21 cellular contexts compared by ENCODE assay signal in the genomic region with DNA sequence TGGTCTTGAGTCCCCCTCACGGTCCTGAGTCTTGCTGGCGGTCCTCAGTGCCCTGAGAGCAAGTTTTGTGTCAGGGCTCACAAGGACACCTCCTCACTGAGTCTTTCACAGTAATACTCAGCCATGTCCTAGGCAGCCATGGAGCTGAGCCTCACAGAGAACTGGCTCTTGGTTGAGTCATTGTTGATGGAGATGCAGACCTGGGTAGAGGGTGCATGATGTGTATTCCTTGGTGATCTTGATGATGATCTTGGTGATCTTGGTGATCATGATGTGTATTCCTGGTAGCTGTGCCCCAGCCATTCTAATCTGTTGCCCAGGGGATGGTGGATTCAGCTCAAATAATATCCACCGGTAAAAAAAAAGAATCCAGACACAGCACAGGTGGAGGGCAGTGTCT.
DNase-seq lines count a peak whose midpoint lies in the region; ATAC-seq and TF ChIP-seq lines count a peak whose summit lies in the region.
"Had no signal": no experiment of that assay in that cellular context is flagged by ENCODE, and none has a peak within 500 bp of the region (broad histone marks: within the 10 kb centered on the region; RNA-seq: fewer than 3 reads in every experiment).

No MANE protein-coding gene starts in this region.

- DNase-seq in activated CD4-positive, alpha-beta T cell treated with anti-CD3 and anti-CD28 coated beads for 36 hours: peak; percentile 57
- no peak for DNase-seq in activated CD4-positive, alpha-beta T cell treated with anti-CD3 and anti-CD28 coated beads, Interleukin-2, amount 50 U/mL, for 48 hours
- peak; percentile 51 for DNase-seq in activated naive CD4-positive, alpha-beta T cell treated with anti-CD3 and anti-CD28 coated beads for 36 hours
- no peak for DNase-seq in activated naive CD4-positive, alpha-beta T cell treated with anti-CD3 and anti-CD28 coated beads, Interleukin-2, amount 10 ng/mL, durations not matched to agents 7 days and 5 days
- DNase-seq in activated T-cell treated with anti-CD3 and anti-CD28 coated beads, Interleukin-2, amount 50 U/mL, for 72 hours: no peak
- no peak for DNase-seq in stimulated activated naive CD8-positive, alpha-beta T cell treated with anti-CD3 and anti-CD28 coated beads, Interleukin-15, Interleukin-2, amounts not matched to agents 100 U/mL and 50 U/mL, for 24 hours
- DNase-seq in left lung: no peak
- DNase-seq: 8988T; Caco-2; CD4-positive, alpha-beta memory T cell; DMS 273 treated with DMSO at 0.1 percent for 48 hours; DMS79 treated with DMSO at 0.1 percent for 48 hours; KBM-7; MM.1S; NCI-H1092; NCI-H1436; NCI-H187 treated with DMSO at 0.1 percent for 48 hours; NCI-H2107; NCI-H446 treated with DMSO at 0.1 percent for 48 hours; NCI-H526 treated with DMSO at 0.1 percent for 48 hours had no signal

- no peak overlapping the region for H3K27ac ChIP-seq in left lung

- no peaks in the 10 kb centered on the region for H3K4me1 ChIP-seq in left lung
- H3K4me1 ChIP-seq: Caco-2 had no signal

- H3K36me3 ChIP-seq in left lung: no peaks in the 10 kb centered on the region
- H3K36me3 ChIP-seq: BLaER1 treated with 17β-estradiol and CSF1 and Interleukin-3, amounts not matched to agents 10 nM and 100 nM had no signal

- intact Hi-C loops in activated CD4-positive, alpha-beta T cell treated with anti-CD3 and anti-CD28 coated beads for 36 hours (cut with DNase I, micrococcal nuclease): loop anchor here (1.0 kb wide), 1 partner anchor 8 kb away; no protein-coding TSS in a partner anchor
- intact Hi-C loops in activated naive CD4-positive, alpha-beta T cell treated with anti-CD3 and anti-CD28 coated beads for 36 hours (cut with micrococcal nuclease): loop anchor here (1.0 kb wide), 1 partner anchor 8 kb away; no protein-coding TSS in a partner anchor
- intact Hi-C loops in left lung (cut with DNase I): no loop called here

- peak; percentile 57 for ATAC-seq in activated CD4-positive, alpha-beta T cell treated with anti-CD3 and anti-CD28 coated beads for 36 hours
- ATAC-seq in activated T-cell treated with anti-CD3 and anti-CD28 coated beads, Interleukin-2, amount 50 U/mL, for 72 hours (replicated peaks in 1 of 2): peak; percentile 49 to 55
- peak; percentile 28 for ATAC-seq in stimulated activated naive CD8-positive, alpha-beta T cell treated with anti-CD3 and anti-CD28 coated beads, Interleukin-15, Interleukin-2, amounts not matched to agents 100 U/mL and 50 U/mL, for 24 hours
- no peak for ATAC-seq in left lung

- H3K36me3 Mint-ChIP-seq in activated CD4-positive, alpha-beta T cell treated with anti-CD3 and anti-CD28 coated beads for 36 hours (ENCODE audit: low read depth): peaks cover 12% of the 10 kb centered on the region
- H3K36me3 Mint-ChIP-seq in activated naive CD4-positive, alpha-beta T cell treated with anti-CD3 and anti-CD28 coated beads for 36 hours (ENCODE audit: low read depth): peaks cover 7% of the 10 kb centered on the region
- H3K36me3 Mint-ChIP-seq in activated naive CD4-positive, alpha-beta T cell treated with anti-CD3 and anti-CD28 coated beads, Interleukin-2, amount 10 ng/mL, durations not matched to agents 7 days and 5 days: peaks cover 3% of the 10 kb centered on the region
- peaks cover 6 to 11% of the 10 kb centered on the region in 2 donors for H3K36me3 Mint-ChIP-seq in activated T-cell treated with anti-CD3 and anti-CD28 coated beads, Interleukin-2, amount 50 U/mL, for 72 hours (ENCODE audit: insufficient read depth in 2 of 2)

- no peak for TF ChIP-seq CTCF in left lung (IDR thresholded peaks at IDR 0.05)

- H3K4me3 ChIP-seq in left lung: no peak overlapping the region
- H3K4me3 ChIP-seq: BLaER1 treated with 17β-estradiol and CSF1 and Interleukin-3, amounts not matched to agents 10 nM and 100 nM had no signal

- no peak overlapping the region for H3K4me3 Mint-ChIP-seq in activated CD4-positive, alpha-beta T cell treated with anti-CD3 and anti-CD28 coated beads for 36 hours
- no peak overlapping the region for H3K4me3 Mint-ChIP-seq in activated naive CD4-positive, alpha-beta T cell treated with anti-CD3 and anti-CD28 coated beads for 36 hours
- H3K4me3 Mint-ChIP-seq in activated naive CD4-positive, alpha-beta T cell treated with anti-CD3 and anti-CD28 coated beads, Interleukin-2, amount 10 ng/mL, durations not matched to agents 7 days and 5 days: no peak overlapping the region
- H3K4me3 Mint-ChIP-seq in activated T-cell treated with anti-CD3 and anti-CD28 coated beads, Interleukin-2, amount 50 U/mL, for 72 hours: peak overlapping the region; percentile 32 to 36
- H3K4me3 Mint-ChIP-seq: CD4-positive, alpha-beta memory T cell had no signal

- H3K4me1 Mint-ChIP-seq in activated CD4-positive, alpha-beta T cell treated with anti-CD3 and anti-CD28 coated beads for 36 hours: peaks cover 92% of the 10 kb centered on the region
- H3K4me1 Mint-ChIP-seq in activated naive CD4-positive, alpha-beta T cell treated with anti-CD3 and anti-CD28 coated beads for 36 hours (ENCODE audit: low read depth): peaks cover 65% of the 10 kb centered on the region
- H3K4me1 Mint-ChIP-seq in activated naive CD4-positive, alpha-beta T cell treated with anti-CD3 and anti-CD28 coated beads, Interleukin-2, amount 10 ng/mL, durations not matched to agents 7 days and 5 days: peaks cover 24% of the 10 kb centered on the region
- H3K4me1 Mint-ChIP-seq in activated T-cell treated with anti-CD3 and anti-CD28 coated beads, Interleukin-2, amount 50 U/mL, for 72 hours (ENCODE audit: low read depth): peaks cover 65% of the 10 kb centered on the region

- POLR2A ChIA-PET in activated CD4-positive, alpha-beta T cell treated with anti-CD3 and anti-CD28 coated beads for 36 hours (lab: Charles Lee): interaction anchor here (1.8 kb wide), 1 partner anchor 8 kb away, joined by 8 read pairs; no protein-coding TSS in a partner anchor

- CTCF ChIA-PET in activated CD4-positive, alpha-beta T cell treated with anti-CD3 and anti-CD28 coated beads for 36 hours (lab: Charles Lee): interaction anchor here (0.7 to 2.0 kb wide), 4 partner anchors 9 to 70 kb away, joined by 4 to 6 read pairs (median 4); no protein-coding TSS in a partner anchor
- CTCF ChIA-PET in activated naive CD4-positive, alpha-beta T cell treated with anti-CD3 and anti-CD28 coated beads for 36 hours (lab: Charles Lee): interaction anchor here (1.7 kb wide), 1 partner anchor 17 kb away, joined by 3 read pairs; no protein-coding TSS in a partner anchor
- CTCF ChIA-PET in activated naive CD4-positive, alpha-beta T cell treated with anti-CD3 and anti-CD28 coated beads, Interleukin-2, amount 10 ng/mL, durations not matched to agents 7 days and 5 days (lab: Charles Lee): interaction anchor here (0.5 kb wide), 1 partner anchor 24 kb away, joined by 3 read pairs; no protein-coding TSS in a partner anchor

- peaks cover 0 to 7% of the 10 kb centered on the region in 2 donors for H3K9me3 ChIP-seq in left lung

- H3K27ac Mint-ChIP-seq in activated CD4-positive, alpha-beta T cell treated with anti-CD3 and anti-CD28 coated beads for 36 hours: peak overlapping the region; percentile 90
- peak overlapping the region; percentile 91 for H3K27ac Mint-ChIP-seq in activated naive CD4-positive, alpha-beta T cell treated with anti-CD3 and anti-CD28 coated beads for 36 hours
- no peak overlapping the region for H3K27ac Mint-ChIP-seq in activated naive CD4-positive, alpha-beta T cell treated with anti-CD3 and anti-CD28 coated beads, Interleukin-2, amount 10 ng/mL, durations not matched to agents 7 days and 5 days
- peak overlapping the region; percentile 75 for H3K27ac Mint-ChIP-seq in activated T-cell treated with anti-CD3 and anti-CD28 coated beads, Interleukin-2, amount 50 U/mL, for 72 hours
- H3K27ac Mint-ChIP-seq: CD4-positive, alpha-beta memory T cell had no signal

- H3K9me3 Mint-ChIP-seq in activated CD4-positive, alpha-beta T cell treated with anti-CD3 and anti-CD28 coated beads for 36 hours (ENCODE audit: low read depth): peaks cover 10% of the 10 kb centered on the region
- H3K9me3 Mint-ChIP-seq in activated naive CD4-positive, alpha-beta T cell treated with anti-CD3 and anti-CD28 coated beads for 36 hours: peaks cover 9% of the 10 kb centered on the region
- peaks cover 7% of the 10 kb centered on the region for H3K9me3 Mint-ChIP-seq in activated naive CD4-positive, alpha-beta T cell treated with anti-CD3 and anti-CD28 coated beads, Interleukin-2, amount 10 ng/mL, durations not matched to agents 7 days and 5 days
- peaks cover 2 to 4% of the 10 kb centered on the region in 2 donors for H3K9me3 Mint-ChIP-seq in activated T-cell treated with anti-CD3 and anti-CD28 coated beads, Interleukin-2, amount 50 U/mL, for 72 hours

- no peaks in the 10 kb centered on the region for H3K27me3 Mint-ChIP-seq in activated CD4-positive, alpha-beta T cell treated with anti-CD3 and anti-CD28 coated beads for 36 hours
- no peaks in the 10 kb centered on the region for H3K27me3 Mint-ChIP-seq in activated naive CD4-positive, alpha-beta T cell treated with anti-CD3 and anti-CD28 coated beads for 36 hours (ENCODE audit: low read depth)
- H3K27me3 Mint-ChIP-seq in activated naive CD4-positive, alpha-beta T cell treated with anti-CD3 and anti-CD28 coated beads, Interleukin-2, amount 10 ng/mL, durations not matched to agents 7 days and 5 days: peaks cover 4% of the 10 kb centered on the region
- no peaks in the 10 kb centered on the region for H3K27me3 Mint-ChIP-seq in activated T-cell treated with anti-CD3 and anti-CD28 coated beads, Interleukin-2, amount 50 U/mL, for 72 hours (ENCODE audit: low read depth)

- H3K27me3 ChIP-seq in left lung: peaks cover 0 to 47% of the 10 kb centered on the region in 2 donors
- H3K27me3 ChIP-seq: BLaER1 treated with 17β-estradiol and CSF1 and Interleukin-3, amounts not matched to agents 10 nM and 100 nM had no signal

Comparison
In these comparisons a context has a peak if more than half of its experiments do, and no peak if none do; other contexts are left out.
1. DNase-seq: peak in activated CD4-positive, alpha-beta T cell treated with anti-CD3 and anti-CD28 coated beads for 36 hours (single experiment) and activated naive CD4-positive, alpha-beta T cell treated with anti-CD3 and anti-CD28 coated beads for 36 hours (single experiment); none in activated CD4-positive, alpha-beta T cell treated with anti-CD3 and anti-CD28 coated beads, Interleukin-2, amount 50 U/mL, for 48 hours (0 of 2), activated naive CD4-positive, alpha-beta T cell treated with anti-CD3 and anti-CD28 coated beads, Interleukin-2, amount 10 ng/mL, durations not matched to agents 7 days and 5 days (single experiment), activated T-cell treated with anti-CD3 and anti-CD28 coated beads, Interleukin-2, amount 50 U/mL, for 72 hours (0 of 2), stimulated activated naive CD8-positive, alpha-beta T cell treated with anti-CD3 and anti-CD28 coated beads, Interleukin-15, Interleukin-2, amounts not matched to agents 100 U/mL and 50 U/mL, for 24 hours (single experiment) and left lung (0 of 2).
2. H3K4me3 Mint-ChIP-seq: peak in activated T-cell treated with anti-CD3 and anti-CD28 coated beads, Interleukin-2, amount 50 U/mL, for 72 hours (2 of 2); none in activated CD4-positive, alpha-beta T cell treated with anti-CD3 and anti-CD28 coated beads for 36 hours (single experiment), activated naive CD4-positive, alpha-beta T cell treated with anti-CD3 and anti-CD28 coated beads for 36 hours (single experiment) and activated naive CD4-positive, alpha-beta T cell treated with anti-CD3 and anti-CD28 coated beads, Interleukin-2, amount 10 ng/mL, durations not matched to agents 7 days and 5 days (single experiment).
3. intact Hi-C loops: an anchor here in activated CD4-positive, alpha-beta T cell treated with anti-CD3 and anti-CD28 coated beads for 36 hours (1.0 kb wide) and activated naive CD4-positive, alpha-beta T cell treated with anti-CD3 and anti-CD28 coated beads for 36 hours (1.0 kb wide); none called in left lung.